ENCODE assay signal across 1 cellular context in genomic region chrX:15963858-15964257, GRCh38.
TF ChIP-seq lines count a peak whose summit lies in the region.

No MANE protein-coding gene starts in this region.

TF ChIP-seq in HepG2, 621 proteins besides CTCF, POLR2A, EP300 and RAD21:
- TF ChIP-seq, protein P1, sequence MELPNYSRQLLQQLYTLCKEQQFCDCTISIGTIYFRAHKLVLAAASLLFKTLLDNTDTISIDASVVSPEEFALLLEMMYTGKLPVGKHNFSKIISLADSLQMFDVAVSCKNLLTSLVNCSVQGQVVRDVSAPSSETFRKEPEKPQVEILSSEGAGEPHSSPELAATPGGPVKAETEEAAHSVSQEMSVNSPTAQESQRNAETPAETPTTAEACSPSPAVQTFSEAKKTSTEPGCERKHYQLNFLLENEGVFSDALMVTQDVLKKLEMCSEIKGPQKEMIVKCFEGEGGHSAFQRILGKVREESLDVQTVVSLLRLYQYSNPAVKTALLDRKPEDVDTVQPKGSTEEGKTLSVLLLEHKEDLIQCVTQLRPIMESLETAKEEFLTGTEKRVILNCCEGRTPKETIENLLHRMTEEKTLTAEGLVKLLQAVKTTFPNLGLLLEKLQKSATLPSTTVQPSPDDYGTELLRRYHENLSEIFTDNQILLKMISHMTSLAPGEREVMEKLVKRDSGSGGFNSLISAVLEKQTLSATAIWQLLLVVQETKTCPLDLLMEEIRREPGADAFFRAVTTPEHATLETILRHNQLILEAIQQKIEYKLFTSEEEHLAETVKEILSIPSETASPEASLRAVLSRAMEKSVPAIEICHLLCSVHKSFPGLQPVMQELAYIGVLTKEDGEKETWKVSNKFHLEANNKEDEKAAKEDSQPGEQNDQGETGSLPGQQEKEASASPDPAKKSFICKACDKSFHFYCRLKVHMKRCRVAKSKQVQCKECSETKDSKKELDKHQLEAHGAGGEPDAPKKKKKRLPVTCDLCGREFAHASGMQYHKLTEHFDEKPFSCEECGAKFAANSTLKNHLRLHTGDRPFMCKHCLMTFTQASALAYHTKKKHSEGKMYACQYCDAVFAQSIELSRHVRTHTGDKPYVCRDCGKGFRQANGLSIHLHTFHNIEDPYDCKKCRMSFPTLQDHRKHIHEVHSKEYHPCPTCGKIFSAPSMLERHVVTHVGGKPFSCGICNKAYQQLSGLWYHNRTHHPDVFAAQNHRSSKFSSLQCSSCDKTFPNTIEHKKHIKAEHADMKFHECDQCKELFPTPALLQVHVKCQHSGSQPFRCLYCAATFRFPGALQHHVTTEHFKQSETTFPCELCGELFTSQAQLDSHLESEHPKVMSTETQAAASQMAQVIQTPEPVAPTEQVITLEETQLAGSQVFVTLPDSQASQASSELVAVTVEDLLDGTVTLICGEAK (IDR thresholded peaks at IDR 0.05): peak; percentile 60
- TF ChIP-seq, protein P1 (CRISPR knock-in tag; IDR thresholded peaks at IDR 0.05): no peak
- TF ChIP-seq ZBTB26 (CRISPR knock-in tag; IDR thresholded peaks at IDR 0.05; ENCODE audit: borderline replicate concordance): no peak
